ENCODE assay signal across 1 cellular context in genomic region chrX:71184803-71185495, GRCh38.
TF ChIP-seq lines count a peak whose summit lies in the region.

No MANE protein-coding gene starts in this region.

TF ChIP-seq in HepG2, 621 proteins besides CTCF, POLR2A, EP300 and RAD21:
- TF ChIP-seq FOXM1 (CRISPR knock-in tag; IDR thresholded peaks at IDR 0.05) (no peak), RARA (CRISPR knock-in tag; IDR thresholded peaks at IDR 0.05) (no peak), ZBTB20 (CRISPR knock-in tag; IDR thresholded peaks at IDR 0.05; ENCODE audit: borderline replicate concordance, low read depth) (no peak), ZNF205 (CRISPR knock-in tag; IDR thresholded peaks at IDR 0.05) (no peak), ZNF564 (CRISPR knock-in tag; IDR thresholded peaks at IDR 0.05) (no peak), ZNF562 (CRISPR knock-in tag; IDR thresholded peaks at IDR 0.05; ENCODE audit: borderline replicate concordance) (no peak), ELF1 (CRISPR knock-in tag; IDR thresholded peaks at IDR 0.05) (no peak), IRX3 (CRISPR knock-in tag; IDR thresholded peaks at IDR 0.05; ENCODE audit: borderline replicate concordance, low read depth) (no peak), ZXDC (CRISPR knock-in tag; IDR thresholded peaks at IDR 0.05) (no peak), ZSCAN31 (CRISPR knock-in tag; IDR thresholded peaks at IDR 0.05; ENCODE audit: low read depth) (no peak), SMARCC2 (IDR thresholded peaks at IDR 0.05) (no peak), CREB3 (CRISPR knock-in tag; IDR thresholded peaks at IDR 0.05) (no peak)
TF ChIP-seq in HepG2: peak in this region for 0.
